In genomic region chr3:54999159-54999558, GRCh38 we compare ENCODE assay signal across 9 cellular contexts.
A peak's percentile ranks its signal among the peaks of the same experiment; 100 is the strongest.
DNase-seq lines count a peak whose midpoint lies in the region; ATAC-seq, FAIRE-seq and TF ChIP-seq lines count a peak whose summit lies in the region.
"Had no signal": no experiment of that assay in that cellular context is flagged by ENCODE, and none has a peak within 500 bp of the region (broad histone marks: within the 10 kb centered on the region; RNA-seq: fewer than 3 reads in every experiment).

No MANE protein-coding gene starts in this region.

- CTCF ChIA-PET in HepG2 (lab: Yijun Ruan, JAX; ENCODE audit: low intra/inter-chr PET ratio, low total read pairs): no interaction called here

- H3K79me2 ChIP-seq in HepG2 (ENCODE audit: insufficient read depth, low read length): no peaks in the 10 kb centered on the region

- H2AFZ ChIP-seq in HepG2 (ENCODE audit: low read length): no peak overlapping the region

- intact Hi-C loops in HepG2 (cut with micrococcal nuclease; ENCODE audit: unreplicated experiment) (no loop called here), right lobe of liver (cut with DNase I) (no loop called here)

- H3K4me1 ChIP-seq in HepG2 (ENCODE audit: insufficient read depth, low read length) (no peaks in the 10 kb centered on the region), right lobe of liver (no peaks in the 10 kb centered on the region), SJCRH30 (peaks cover 29% of the 10 kb centered on the region)

- H3K4me3 ChIP-seq in HepG2 (replicated peaks in 1 of 3; ENCODE audit: insufficient read depth in 1 of 3, low read depth in 2 of 3, low read length in 3 of 3) (no peak overlapping the region), right lobe of liver (no peak overlapping the region), SJCRH30 (no peak overlapping the region; the same call in 1 of the 2 replicates), foreskin fibroblast (ENCODE audit: low read depth in 1 of 2, low read length in 2 of 2) (no peak overlapping the region)

- no peaks in the 10 kb centered on the region for H4K20me1 ChIP-seq in HepG2 (ENCODE audit: insufficient read depth, low read length)

- 44% methylated on average over 5 of the region's 5 CpGs for WGBS in HepG2 (ENCODE audit: low lambda C conversion rate)
- 38% methylated on average over 5 of the region's 5 CpGs for WGBS in right lobe of liver (ENCODE audit: insufficient coverage, low coverage, low lambda C conversion rate, missing lambda C conversion rate)

- in situ Hi-C loops in HepG2 (cut with HindIII; ENCODE audit: extremely low pct_ligation_motif_present, low pct_unique_long_range_greater_than_20kb): no loop called here

- ATAC-seq in HepG2: no peak
- no peak for ATAC-seq in right lobe of liver

- H3K9me3 ChIP-seq in HepG2 (ENCODE audit: low read length) (no peaks in the 10 kb centered on the region), right lobe of liver (no peaks in the 10 kb centered on the region), SJCRH30 (replicated peaks) (no peaks in the 10 kb centered on the region)

- H3K36me3 ChIP-seq in HepG2 (replicated peaks in 1 of 2; ENCODE audit: control insufficient read depth in 1 of 2, insufficient read depth in 2 of 2, low read length in 2 of 2) (no peaks in the 10 kb centered on the region), right lobe of liver (no peaks in the 10 kb centered on the region), SJCRH30 (no peaks in the 10 kb centered on the region)

- BruUV-seq in HepG2 (replicated peaks; lab: Mats Ljungman, UMichigan): no TSS peak

- no peak for TF ChIP-seq CTCF in HepG2 (CRISPR knock-in tag; IDR thresholded peaks at IDR 0.05)
- TF ChIP-seq CTCF in right lobe of liver (IDR thresholded peaks at IDR 0.05): peak in 1 of 4 donors; percentile 3
- TF ChIP-seq CTCF in foreskin fibroblast (IDR thresholded peaks at IDR 0.05; ENCODE audit: low read depth, low read length): peak; percentile 43

- TF ChIP-seq RAD21 in HepG2 (CRISPR knock-in tag; IDR thresholded peaks at IDR 0.05): no peak

- H3K27me3 ChIP-seq in HepG2 (ENCODE audit: control insufficient read depth in 1 of 2, insufficient read depth in 2 of 2, low read length in 2 of 2) (no peaks in the 10 kb centered on the region), right lobe of liver (no peaks in the 10 kb centered on the region), SJCRH30 (no peaks in the 10 kb centered on the region)

- TF ChIP-seq EP300 in HepG2 (IDR thresholded peaks at IDR 0.05; ENCODE audit: low read depth in 2 of 2, low read length in 2 of 2) (no peak), HepG2 (CRISPR knock-in tag; IDR thresholded peaks at IDR 0.05; ENCODE audit: borderline replicate concordance) (no peak)

- no peak for FAIRE-seq in HepG2 (lab: Jason Lieb, UNC)
- FAIRE-seq in urothelium cell line (lab: Jason Lieb, UNC): no peak

- H3K9ac ChIP-seq in HepG2 (ENCODE audit: insufficient read depth, low read depth, low read length): no peak overlapping the region

- DNase-seq in HepG2 (ENCODE audit: low spot score) (peak; percentile 2), right lobe of liver (no peak), SJCRH30 (peak; percentile 53 to 76), foreskin fibroblast (peak; percentile 62 to 72), urothelium cell line (ENCODE audit: low spot score) (peak; percentile 63), foreskin melanocyte (no peak), NCI-H2196 treated with DMSO at 0.1 percent for 48 hours (lab: John Stamatoyannopoulos, UW; ENCODE audit: unreplicated experiment) (no peak), substantia nigra (lab: John Stamatoyannopoulos, UW) (no peak)
- DNase-seq: activated B cell treated with CpG ODN at 0.5 μM for 24 hours had no signal

- no peak overlapping the region for H3K4me2 ChIP-seq in HepG2 (ENCODE audit: low read depth, low read length)

- no peak for TF ChIP-seq POLR2A in HepG2 (IDR thresholded peaks at IDR 0.05; ENCODE audit: insufficient read depth in 1 of 2, low read depth in 2 of 2, low read length in 2 of 2)
- no peak for TF ChIP-seq POLR2A in right lobe of liver (IDR thresholded peaks at IDR 0.05)

- H3K27ac ChIP-seq in HepG2 (ENCODE audit: extremely low read length, insufficient read depth, low read length): no peak overlapping the region
- H3K27ac ChIP-seq in right lobe of liver: no peak overlapping the region
- peak overlapping the region; percentile 94 for H3K27ac ChIP-seq in SJCRH30
- H3K27ac ChIP-seq in substantia nigra (ENCODE audit: low read depth, low read length, poor library complexity, severe bottlenecking): no peak overlapping the region

- POLR2A ChIA-PET in HepG2 (lab: Yijun Ruan, JAX): no interaction called here

TF ChIP-seq in HepG2, 621 proteins besides CTCF, POLR2A, EP300 and RAD21 (continues in another document):
- TF ChIP-seq ZC3H4 (CRISPR knock-in tag; IDR thresholded peaks at IDR 0.05; ENCODE audit: borderline replicate concordance) (no peak), LRRFIP1 (CRISPR knock-in tag; conservative IDR thresholded peaks at IDR 0.05) (no peak), GLMP (CRISPR knock-in tag; IDR thresholded peaks at IDR 0.05; ENCODE audit: borderline replicate concordance) (no peak), ZNF784 (CRISPR knock-in tag; IDR thresholded peaks at IDR 0.05; ENCODE audit: borderline replicate concordance) (no peak), BHLHE40 (IDR thresholded peaks at IDR 0.05; ENCODE audit: low read length) (no peak), GMEB2 (CRISPR knock-in tag; IDR thresholded peaks at IDR 0.05; ENCODE audit: low read depth) (no peak), DMTF1 (CRISPR knock-in tag; IDR thresholded peaks at IDR 0.05) (no peak)

Comparison
In these comparisons a context has a peak if more than half of its experiments do, and no peak if none do; other contexts are left out.
1. DNase-seq: peak in HepG2 (single experiment), SJCRH30 (2 of 2), foreskin fibroblast (2 of 2) and urothelium cell line (single experiment); none in right lobe of liver (0 of 3), foreskin melanocyte (single experiment), NCI-H2196 treated with DMSO at 0.1 percent for 48 hours (single experiment) and substantia nigra (0 of 49).